In genomic region chr12:43835264-43835655, GRCh38 we compare ENCODE assay signal across 9 cellular contexts. TPM values are rescaled to one million over a fixed set of nuclear protein-coding genes. Genes with fewer than 3 reads are reported as not detected.
DNase-seq lines count a peak whose midpoint lies in the region; ATAC-seq, FAIRE-seq and TF ChIP-seq lines count a peak whose summit lies in the region.
"Had no signal": no experiment of that assay in that cellular context is flagged by ENCODE, and none has a peak within 500 bp of the region (broad histone marks: within the 10 kb centered on the region; RNA-seq: fewer than 3 reads in every experiment).

No MANE protein-coding gene starts in this region.

- peaks cover 13% of the 10 kb centered on the region for H3K4me1 ChIP-seq in adipocyte (ENCODE audit: control insufficient read depth, insufficient read depth, low read length)
- peaks cover 4% of the 10 kb centered on the region for H3K4me1 ChIP-seq in keratinocyte (ENCODE audit: control insufficient read depth, extremely low read depth, insufficient read depth, low read length)
- H3K4me1 ChIP-seq in suprapubic skin: peaks cover 20% of the 10 kb centered on the region

- peaks cover 2% of the 10 kb centered on the region for H3K79me2 ChIP-seq in keratinocyte (ENCODE audit: control insufficient read depth, insufficient read depth, low read length)

- H3K27ac ChIP-seq in keratinocyte (ENCODE audit: control insufficient read depth, insufficient read depth, low read length) (no peak overlapping the region), suprapubic skin (peak overlapping the region; percentile 98)

- no peak for TF ChIP-seq EP300 in suprapubic skin (IDR thresholded peaks at IDR 0.05)

- TF ChIP-seq CTCF in keratinocyte (optimal IDR thresholded peaks at IDR 0.05 in 1 of 3, IDR thresholded peaks at IDR 0.05 in 1 of 3, conservative IDR thresholded peaks at IDR 0.05 in 1 of 3; ENCODE audit: extremely low read depth in 1 of 3, insufficient read depth in 2 of 3, low read length in 3 of 3) (no peak), suprapubic skin (IDR thresholded peaks at IDR 0.05) (no peak)

- no peaks in the 10 kb centered on the region for H3K36me3 ChIP-seq in adipocyte (ENCODE audit: control insufficient read depth, insufficient read depth, low read length, severe bottlenecking)
- no peaks in the 10 kb centered on the region for H3K36me3 ChIP-seq in keratinocyte (ENCODE audit: control insufficient read depth in 2 of 2, extremely low read depth in 1 of 2, insufficient read depth in 2 of 2, low read length in 2 of 2)
- no peaks in the 10 kb centered on the region for H3K36me3 ChIP-seq in suprapubic skin

- no peak for TF ChIP-seq POLR2A in suprapubic skin (IDR thresholded peaks at IDR 0.05)

- dilution Hi-C loops in keratinocyte (cut with MboI; ENCODE audit: extremely low pct_ligation_motif_present, low sequenced_read_pairs): no loop called here

- H3K9me3 ChIP-seq in adipocyte (ENCODE audit: control insufficient read depth, low read length) (no peaks in the 10 kb centered on the region), keratinocyte (ENCODE audit: control insufficient read depth, low read depth, low read length) (no peaks in the 10 kb centered on the region), suprapubic skin (no peaks in the 10 kb centered on the region)

- H3K4me3 ChIP-seq in adipocyte (ENCODE audit: low read length) (peak overlapping the region; percentile 95), keratinocyte (ENCODE audit: control insufficient read depth in 2 of 3, extremely low read depth in 1 of 3, insufficient read depth in 2 of 3, low read depth in 1 of 3, low read length in 3 of 3) (peak overlapping the region; percentile 72 to 84 (median 75)), suprapubic skin (peak overlapping the region; percentile 87)

- 40% methylated on average over 6 of the region's 6 CpGs for WGBS in suprapubic skin

- DNase-seq in Right ventricle myocardium inferior (ENCODE audit: missing footprints) (no peak), Right ventricle myocardium superior (no peak), adipocyte (ENCODE audit: low read depth) (no peak), keratinocyte (ENCODE audit: low read depth, low spot score) (no peak), suprapubic skin (ENCODE audit: low spot score in 2 of 2) (no peak), superior temporal gyrus (ENCODE audit: extremely low spot score) (no peak)

- H3K9me1 ChIP-seq in keratinocyte (ENCODE audit: control insufficient read depth, extremely low read depth, insufficient read depth, low read length): no peaks in the 10 kb centered on the region

- intact Hi-C loops in Right ventricle myocardium inferior (cut with DNase I): no loop called here
- intact Hi-C loops in Right ventricle myocardium superior (cut with DNase I): no loop called here

- H3K9ac ChIP-seq in adipocyte (ENCODE audit: low read length) (peak overlapping the region; percentile 95), keratinocyte (ENCODE audit: control insufficient read depth, extremely low read depth, insufficient read depth, low read length) (peak overlapping the region; percentile 86)

- peak overlapping the region; percentile 77 for H3K4me2 ChIP-seq in keratinocyte (ENCODE audit: control insufficient read depth, extremely low read depth, insufficient read depth, low read depth, low read length)

- no peak for FAIRE-seq in keratinocyte (lab: Jason Lieb, UNC)
- FAIRE-seq: colon had no signal

- H4K20me1 ChIP-seq in keratinocyte (ENCODE audit: control insufficient read depth, extremely low read depth, insufficient read depth, low read length): no peaks in the 10 kb centered on the region

- H2AFZ ChIP-seq in keratinocyte (ENCODE audit: control insufficient read depth, low read length): peak overlapping the region; percentile 8

- ATAC-seq in Right ventricle myocardium inferior: peak; percentile 9
- no peak for ATAC-seq in Right ventricle myocardium superior (ENCODE audit: poor library complexity)
- peak; percentile 7 for ATAC-seq in HG03354 (IDR thresholded peaks at IDR 0.05; ENCODE audit: poor library complexity, severe bottlenecking, unreplicated experiment)
- ATAC-seq in HG03565 (IDR thresholded peaks at IDR 0.05; ENCODE audit: unreplicated experiment): no peak

- no peaks in the 10 kb centered on the region for H3K27me3 ChIP-seq in adipocyte (replicated peaks; ENCODE audit: control insufficient read depth, insufficient read depth, low read length)
- no peaks in the 10 kb centered on the region for H3K27me3 ChIP-seq in keratinocyte (ENCODE audit: control insufficient read depth, extremely low read depth, insufficient read depth, low read length)
- no peaks in the 10 kb centered on the region for H3K27me3 ChIP-seq in suprapubic skin

RNA-seq across cellular contexts. Expression of gene TMEM117, which starts 0.6 kb away (rescaled TPM):
- total RNA-seq in Right ventricle myocardium inferior (7.1 TPM), Right ventricle myocardium superior (5.8 TPM), suprapubic skin (10 to 100 TPM; 13.9 to 34.1 (median 29.1) TPM)
- 4.9 to 8.5 TPM (median 7.4 TPM) in 3 replicates for polyA plus RNA-seq in keratinocyte
- polyA plus RNA-seq in keratinocyte (2011; ENCODE audit: low read depth): 12.9 TPM
- polyA plus RNA-seq in keratinocyte (2011; cell fraction: cytosol; rRNA removed): 4.9 and 8.9 TPM in 2 replicates
- 11.9 and 15.2 TPM in 2 replicates for polyA plus RNA-seq in keratinocyte (2011; cell fraction: nucleus; rRNA removed)
- 5.4 and 13.9 TPM in 2 replicates for polyA plus RNA-seq in keratinocyte (2012; ENCODE audit: low replicate concordance)
- 1.9 to 6.2 TPM (median 5.3 TPM) in 3 replicates for polyA minus RNA-seq in keratinocyte
- polyA minus RNA-seq in keratinocyte (2011; cell fraction: cytosol; rRNA and poly(A)+ RNA removed): 4.2 TPM
- polyA minus RNA-seq in keratinocyte (2011; cell fraction: nucleus; rRNA and poly(A)+ RNA removed): 15.6 and 19.9 TPM in 2 replicates

RNA-seq across cellular contexts. Expression of gene TWF1, which starts 29.1 kb away (rescaled TPM):
- total RNA-seq in Right ventricle myocardium inferior (14.0 TPM), Right ventricle myocardium superior (11.9 TPM), suprapubic skin (10 to 100 TPM; 43.9 to 75.8 (median 59.7) TPM)
- 81.4 to 167 TPM (median 96.2 TPM) in 3 replicates for polyA plus RNA-seq in keratinocyte
- 139 TPM for polyA plus RNA-seq in keratinocyte (2011; ENCODE audit: low read depth)
- polyA plus RNA-seq in keratinocyte (2011; cell fraction: cytosol; rRNA removed): 85.2 and 182 TPM in 2 replicates
- polyA plus RNA-seq in keratinocyte (2011; cell fraction: nucleus; rRNA removed): 45.1 and 50.5 TPM in 2 replicates
- polyA plus RNA-seq in keratinocyte (2012; ENCODE audit: low replicate concordance): 63.1 and 94.4 TPM in 2 replicates
- 12.9 to 112 TPM (median 49.8 TPM) in 3 replicates for polyA minus RNA-seq in keratinocyte
- polyA minus RNA-seq in keratinocyte (2011; cell fraction: cytosol; rRNA and poly(A)+ RNA removed): 121 TPM
- polyA minus RNA-seq in keratinocyte (2011; cell fraction: nucleus; rRNA and poly(A)+ RNA removed): 19.5 and 37.6 TPM in 2 replicates

Comparison
In these comparisons a context has a peak if more than half of its experiments do, and no peak if none do; other contexts are left out.
1. ATAC-seq: peak in Right ventricle myocardium inferior (single experiment) and HG03354 (single experiment); none in Right ventricle myocardium superior (single experiment) and HG03565 (single experiment).
2. Peak in every context shown above with its lines, with median percentiles within 50 percentile points of each other: H3K4me3 ChIP-seq.